ENCODE assay signal across 8 cellular contexts in genomic region chr7:45136106-45137060, GRCh38. TPM values are rescaled to one million over a fixed set of nuclear protein-coding genes. Genes with fewer than 3 reads are reported as not detected.
DNase-seq lines count a peak whose midpoint lies in the region; ATAC-seq and TF ChIP-seq lines count a peak whose summit lies in the region.

No MANE protein-coding gene starts in this region.

- H3K9me3 ChIP-seq in DND-41 (ENCODE audit: insufficient read depth, low read length, severe bottlenecking) (no peaks in the 10 kb centered on the region), colonic mucosa (no peaks in the 10 kb centered on the region), liver (ENCODE audit: control insufficient read depth in 4 of 4, low read length in 3 of 4) (no peaks in the 10 kb centered on the region)

- H3K4me1 ChIP-seq in DND-41 (ENCODE audit: insufficient read depth, low read length) (peaks cover 2% of the 10 kb centered on the region; the same call in 1 of the 2 replicates), colonic mucosa (no peaks in the 10 kb centered on the region), liver (ENCODE audit: control insufficient read depth in 4 of 4, insufficient read depth in 4 of 4, low read length in 3 of 4) (peaks cover 0 to 13% (median 9%) of the 10 kb centered on the region in 4 donors)

- H3K27ac ChIP-seq in DND-41 (ENCODE audit: low read length) (no peak overlapping the region), colonic mucosa (no peak overlapping the region), liver (ENCODE audit: low read depth in 1 of 2, low read length in 2 of 2) (no peak overlapping the region)

- H3K36me3 ChIP-seq in DND-41 (ENCODE audit: insufficient read depth, low read length): no peaks in the 10 kb centered on the region
- no peaks in the 10 kb centered on the region for H3K36me3 ChIP-seq in colonic mucosa
- no peaks in the 10 kb centered on the region for H3K36me3 ChIP-seq in liver (ENCODE audit: control insufficient read depth in 4 of 4, insufficient read depth in 3 of 4, low read depth in 1 of 4, low read length in 3 of 4)

- H2AFZ ChIP-seq in DND-41 (ENCODE audit: low read depth, low read length): peak overlapping the region; percentile 3; the same call in 1 of the 2 replicates

- H3K9ac ChIP-seq in DND-41 (ENCODE audit: low read depth, low read length): no peak overlapping the region
- H3K9ac ChIP-seq in colonic mucosa (ENCODE audit: low read depth in 2 of 2, low read length in 2 of 2): no peak overlapping the region
- H3K9ac ChIP-seq in liver (ENCODE audit: low read depth in 1 of 2, low read length in 2 of 2): no peak overlapping the region

- DNase-seq in DND-41 (peak; percentile 69), NCI-H524 treated with DMSO at 0.1 percent for 48 hours (lab: John Stamatoyannopoulos, UW) (peak; percentile 16), colonic mucosa (peak; percentile 70), NCI-H1048 (lab: John Stamatoyannopoulos, UW) (no peak)
- peak; percentile 73 for DNase-seq in activated CD4-positive, alpha-beta T cell treated with anti-CD3 and anti-CD28 coated beads for 48 hours
- DNase-seq in stimulated activated CD4-positive, alpha-beta T cell treated with anti-CD3 and anti-CD28 coated beads, Interleukin-4, amount 100 ng/mL, for 48 hours (ENCODE audit: low read depth in 2 of 2): peak; percentile 45 to 46

- ATAC-seq in DND-41 (ENCODE audit: insufficient read depth, low read depth) (peak; percentile 95), HG03354 (IDR thresholded peaks at IDR 0.05; ENCODE audit: poor library complexity, severe bottlenecking, unreplicated experiment) (peak; percentile 63)

- peak; percentile 97 for TF ChIP-seq CTCF in DND-41 (IDR thresholded peaks at IDR 0.05; ENCODE audit: borderline replicate concordance, extremely low read depth, low read length, poor library complexity, severe bottlenecking)
- peak; percentile 85 for TF ChIP-seq CTCF in colonic mucosa (IDR thresholded peaks at IDR 0.05)
- peak; percentile 95 for TF ChIP-seq CTCF in liver (IDR thresholded peaks at IDR 0.05; ENCODE audit: low read depth, low read length, missing input control)

- H3K27me3 ChIP-seq in DND-41 (ENCODE audit: insufficient read depth, low read length, poor library complexity) (no peaks in the 10 kb centered on the region), colonic mucosa (no peaks in the 10 kb centered on the region), liver (ENCODE audit: control insufficient read depth in 4 of 4, insufficient read depth in 4 of 4, low read length in 3 of 4) (no peaks in the 10 kb centered on the region)

- no peak overlapping the region for H3K4me2 ChIP-seq in DND-41 (ENCODE audit: insufficient read depth, low read length)

- WGBS in liver: 42% methylated on average over 9 of the region's 9 CpGs

- TF ChIP-seq RAD21 in liver (IDR thresholded peaks at IDR 0.05): peak; percentile 94 to 97

- H3K4me3 ChIP-seq in DND-41 (ENCODE audit: low read depth in 1 of 2, low read length in 2 of 2) (no peak overlapping the region), colonic mucosa (no peak overlapping the region), liver (ENCODE audit: low read depth in 1 of 3, low read length in 3 of 3) (no peak overlapping the region)

- intact Hi-C loops in colonic mucosa (cut with DNase I): loop anchor here (5.0 to 10.0 kb wide), 3 partner anchors 159 to 542 kb away; partner anchors contain the start of gene MYO1G

- no peaks in the 10 kb centered on the region for H4K20me1 ChIP-seq in DND-41 (ENCODE audit: insufficient read depth, low read length)

- no peaks in the 10 kb centered on the region for H3K79me2 ChIP-seq in DND-41 (ENCODE audit: insufficient read depth, low read length)

TF ChIP-seq in liver, 16 proteins besides CTCF, POLR2A, EP300 and RAD21:
- TF ChIP-seq SP1 (IDR thresholded peaks at IDR 0.05) (no peak), ZBTB33 (IDR thresholded peaks at IDR 0.05) (no peak), RXRA (IDR thresholded peaks at IDR 0.05) (no peak), NR2F2 (IDR thresholded peaks at IDR 0.05) (no peak), EGR1 (IDR thresholded peaks at IDR 0.05; ENCODE audit: low read depth in 2 of 2) (no peak), FOXA2 (IDR thresholded peaks at IDR 0.05) (no peak), HNF4G (IDR thresholded peaks at IDR 0.05) (no peak), YY1 (IDR thresholded peaks at IDR 0.05) (no peak), TAF1 (conservative IDR thresholded peaks at IDR 0.05) (no peak), HNF4A (conservative IDR thresholded peaks at IDR 0.05) (no peak), FOXA1 (IDR thresholded peaks at IDR 0.05) (no peak)

RNA-seq across cellular contexts. Expression of gene RAMP3, which starts 21.2 kb away (rescaled TPM):
- total RNA-seq in colonic mucosa (1 to 10 TPM; 7.2 to 8.5 TPM), liver (10 to 100 TPM in 1 of 2 donors, 1 to 10 TPM in 1; 2.3 to 30.0 TPM)
- 10 to 100 TPM; 17.0 to 27.5 TPM for polyA plus RNA-seq in liver

RNA-seq across cellular contexts. Expression of gene TBRG4, which starts 24.9 kb away (rescaled TPM):
- total RNA-seq in colonic mucosa (100 to 1,000 TPM in 1 of 2 donors, 10 to 100 TPM in 1; 91.0 to 147 TPM), liver (10 to 100 TPM; 30.3 to 47.6 TPM)
- polyA plus RNA-seq in liver: 10 to 100 TPM; 35.6 to 40.9 TPM

RNA-seq across cellular contexts. Expression of gene NACAD, which starts 47.6 kb away (rescaled TPM):
- total RNA-seq in colonic mucosa: 1 to 10 TPM; 1.0 to 3.3 TPM
- under 1 TPM; 0.08 to 0.09 TPM for total RNA-seq in liver
- under 1 TPM; 0.03 to 0.14 TPM for polyA plus RNA-seq in liver
